ENCODE assay signal across 20 cellular contexts in the genomic region with DNA sequence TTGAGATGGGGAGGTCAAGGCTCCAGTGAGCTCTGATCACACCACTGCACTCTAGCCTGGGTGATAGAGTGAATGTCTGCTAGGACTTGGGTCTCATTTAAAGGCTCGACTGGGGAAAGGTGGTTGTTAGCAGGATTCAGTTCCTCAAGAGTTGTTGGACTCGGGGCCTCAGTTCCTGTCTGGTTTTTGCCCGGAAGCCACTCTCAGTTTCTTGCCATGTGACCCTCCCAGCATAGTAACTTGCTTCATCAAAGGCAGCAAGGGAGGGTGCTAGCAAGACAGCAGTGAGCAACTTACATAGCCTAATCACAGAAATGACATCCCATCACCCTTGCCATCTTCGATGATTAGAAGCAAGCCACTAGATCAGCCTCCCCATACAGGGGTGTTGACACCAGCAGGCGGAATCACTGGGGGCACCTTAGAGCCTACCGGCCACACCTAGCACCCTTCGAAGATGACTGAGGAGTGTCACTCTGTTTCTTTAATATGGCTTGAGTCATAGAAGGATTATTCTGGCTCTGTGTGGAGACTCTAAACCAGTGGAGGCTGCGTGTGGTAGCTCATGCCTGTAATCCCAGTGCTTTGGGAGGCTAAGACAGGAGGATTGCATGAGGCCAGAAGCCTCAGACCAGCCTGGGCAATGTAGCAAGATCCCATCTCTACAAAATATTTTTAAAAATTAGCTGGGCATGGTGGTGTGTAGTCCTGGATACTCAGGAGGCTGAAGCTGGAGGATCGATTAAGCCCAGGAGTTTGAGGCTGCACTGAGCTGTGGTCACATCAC. TPM values are rescaled to one million over a fixed set of nuclear protein-coding genes. Genes with fewer than 3 reads are reported as not detected.
DNase-seq lines count a peak whose midpoint lies in the region; ATAC-seq, FAIRE-seq and TF ChIP-seq lines count a peak whose summit lies in the region.
"Had no signal": no experiment of that assay in that cellular context is flagged by ENCODE, and none has a peak within 500 bp of the region (broad histone marks: within the 10 kb centered on the region; RNA-seq: fewer than 3 reads in every experiment).

No MANE protein-coding gene starts in this region.

- no peaks in the 10 kb centered on the region for H3K36me3 Mint-ChIP-seq in activated naive CD8-positive, alpha-beta T cell treated with anti-CD3 and anti-CD28 coated beads, Interleukin-2, amount 50 U/mL, for 24 hours (ENCODE audit: low read depth)
- no peaks in the 10 kb centered on the region for H3K36me3 Mint-ChIP-seq in activated CD4-positive, alpha-beta T cell treated with anti-CD3 and anti-CD28 coated beads, Interleukin-2, amount 10 ng/mL, durations not matched to agents 7 days and 5 days (ENCODE audit: low read depth)

- H3K27ac ChIP-seq in OCI-LY7 (ENCODE audit: low read depth, low read length, poor library complexity, severe bottlenecking) (no peak overlapping the region), GM12878 (ENCODE audit: control insufficient read depth, insufficient read depth) (no peak overlapping the region)
- H3K27ac ChIP-seq: Peyer's patch had no signal

- in situ Hi-C loops in GM12878 (cut with MboI), result no loop called here

- H3K27me3 ChIP-seq in Loucy (ENCODE audit: insufficient read depth, low read length, poor library complexity, severe bottlenecking) (no peaks in the 10 kb centered on the region), GM12878 (replicated peaks in 1 of 2; ENCODE audit: control insufficient read depth in 2 of 2, insufficient read depth in 2 of 2, low read length in 1 of 2) (no peaks in the 10 kb centered on the region)
- H3K27me3 ChIP-seq: Peyer's patch had no signal

- SMC1A ChIA-PET in GM12878 (lab: Charles Lee; ENCODE audit: uncharacterized antibody, unreplicated experiment), result interaction anchor here (0.6 to 2.3 kb wide), 7 partner anchors 8 to 147 kb away, joined by 3 to 10 read pairs (median 5); no protein-coding TSS in a partner anchor

- WGBS in GM12878 (ENCODE audit: insufficient coverage, insufficient replicate concordance, low lambda C conversion rate, missing lambda C conversion rate), result 50% methylated on average over 9 of the region's 9 CpGs

- CTCF ChIA-PET in OCI-LY7 (lab: Charles Lee; ENCODE audit: unreplicated experiment), result no interaction called here
- CTCF ChIA-PET in GM12878 (lab: Yijun Ruan, JAX), result interaction anchor here (0.6 to 3.5 kb wide), 7 partner anchors 24 to 783 kb away, joined by 3 to 11 read pairs (median 3); no protein-coding TSS in a partner anchor
- CTCF ChIA-PET in activated CD4-positive, alpha-beta T cell treated with anti-CD3 and anti-CD28 coated beads, Interleukin-2, amount 10 ng/mL, durations not matched to agents 7 days and 5 days (lab: Charles Lee), result no interaction called here

- H4K20me1 ChIP-seq in Loucy (ENCODE audit: insufficient read depth, low read length, poor library complexity, severe bottlenecking), result no peaks in the 10 kb centered on the region
- H4K20me1 ChIP-seq in OCI-LY7 (ENCODE audit: insufficient read depth, low read length), result no peaks in the 10 kb centered on the region
- H4K20me1 ChIP-seq in GM12878 (ENCODE audit: control insufficient read depth, insufficient read depth), result no peaks in the 10 kb centered on the region

- H3K27ac Mint-ChIP-seq in activated naive CD8-positive, alpha-beta T cell treated with anti-CD3 and anti-CD28 coated beads, Interleukin-2, amount 50 U/mL, for 24 hours, result no peak overlapping the region
- no peak overlapping the region for H3K27ac Mint-ChIP-seq in activated CD4-positive, alpha-beta T cell treated with anti-CD3 and anti-CD28 coated beads, Interleukin-2, amount 10 ng/mL, durations not matched to agents 7 days and 5 days

- no peak for TF ChIP-seq CTCF in Loucy (conservative IDR thresholded peaks at IDR 0.05; ENCODE audit: low read length)
- TF ChIP-seq CTCF in OCI-LY7 (conservative IDR thresholded peaks at IDR 0.05; ENCODE audit: low read length), result no peak
- TF ChIP-seq CTCF in GM12878 (IDR thresholded peaks at IDR 0.05 in 2 of 3, conservative IDR thresholded peaks at IDR 0.05 in 1 of 3; ENCODE audit: control insufficient read depth in 2 of 3, extremely low read depth in 1 of 3, insufficient read depth in 1 of 3, low read depth in 3 of 3, low read length in 3 of 3), result no peak

- no peaks in the 10 kb centered on the region for H3K9me2 ChIP-seq in Loucy (replicated peaks; ENCODE audit: low read depth, low read length)
- H3K9me2 ChIP-seq in OCI-LY7 (ENCODE audit: insufficient read depth, low read length), result no peaks in the 10 kb centered on the region

- TF ChIP-seq POLR2A in GM12891 (IDR thresholded peaks at IDR 0.05; ENCODE audit: low read depth, low read length) (no peak), GM12878 (IDR thresholded peaks at IDR 0.05; ENCODE audit: low read depth, low read length) (no peak)

- no peak overlapping the region for H3K4me2 ChIP-seq in Loucy (ENCODE audit: low read depth, low read length, poor library complexity, severe bottlenecking)
- H3K4me2 ChIP-seq in OCI-LY7 (ENCODE audit: low read length), result peak overlapping the region; percentile 25
- H3K4me2 ChIP-seq in GM12878 (ENCODE audit: control insufficient read depth, insufficient read depth), result 0 out of 2 replicates have a peak overlapping the region, but pooled peaks have one; percentile 17

- no peaks in the 10 kb centered on the region for H3K9me3 Mint-ChIP-seq in activated naive CD8-positive, alpha-beta T cell treated with anti-CD3 and anti-CD28 coated beads, Interleukin-2, amount 50 U/mL, for 24 hours
- H3K9me3 Mint-ChIP-seq in activated CD4-positive, alpha-beta T cell treated with anti-CD3 and anti-CD28 coated beads, Interleukin-2, amount 10 ng/mL, durations not matched to agents 7 days and 5 days, result no peaks in the 10 kb centered on the region

- FAIRE-seq in GM12891 (lab: Jason Lieb, UNC) (no peak), GM12878 (lab: Jason Lieb, UNC) (no peak)
- FAIRE-seq: GM12892 had no signal

- no peak for TF ChIP-seq RAD21 in GM12878 (IDR thresholded peaks at IDR 0.05; ENCODE audit: insufficient read depth, low read depth, low read length)

- no TSS peak for BruUV-seq in OCI-LY7 (replicated peaks; lab: Mats Ljungman, UMichigan)
- no TSS peak for BruUV-seq in GM12878 (replicated peaks; lab: Mats Ljungman, UMichigan)

- no peaks in the 10 kb centered on the region for H3K36me3 ChIP-seq in Loucy (ENCODE audit: insufficient read depth, low read length)
- no peaks in the 10 kb centered on the region for H3K36me3 ChIP-seq in OCI-LY7 (ENCODE audit: insufficient read depth, low read length)
- H3K36me3 ChIP-seq in GM12878 (ENCODE audit: control insufficient read depth in 2 of 2, insufficient read depth in 2 of 2, low read length in 1 of 2), result no peaks in the 10 kb centered on the region
- H3K36me3 ChIP-seq: Peyer's patch had no signal

- TF ChIP-seq EP300 in GM12878 (IDR thresholded peaks at IDR 0.05; ENCODE audit: borderline replicate concordance in 1 of 2, control insufficient read depth in 1 of 2, low read depth in 2 of 2, low read length in 2 of 2), result no peak

- intact Hi-C loops in OCI-LY7 (cut with micrococcal nuclease; ENCODE audit: unreplicated experiment) (no loop called here), GM12878 (cut with micrococcal nuclease; ENCODE audit: unreplicated experiment) (no loop called here)

- POLR2A ChIA-PET in OCI-LY7 (lab: Charles Lee) (interaction anchor here (0.7 to 1.1 kb wide), 4 partner anchors 8 to 23 kb away, joined by 3 to 7 read pairs (median 4); no protein-coding TSS in a partner anchor), GM12878 (lab: Charles Lee) (interaction anchor here (1.3 kb wide), 1 partner anchor 30 kb away, joined by 4 read pairs; no protein-coding TSS in a partner anchor)
- POLR2A ChIA-PET in activated CD4-positive, alpha-beta T cell treated with anti-CD3 and anti-CD28 coated beads, Interleukin-2, amount 10 ng/mL, durations not matched to agents 7 days and 5 days (lab: Charles Lee), result no interaction called here

- no peaks in the 10 kb centered on the region for H3F3A ChIP-seq in Loucy (ENCODE audit: low read depth)

- no peak overlapping the region for H3K4me3 Mint-ChIP-seq in activated naive CD8-positive, alpha-beta T cell treated with anti-CD3 and anti-CD28 coated beads, Interleukin-2, amount 50 U/mL, for 24 hours
- H3K4me3 Mint-ChIP-seq in activated CD4-positive, alpha-beta T cell treated with anti-CD3 and anti-CD28 coated beads, Interleukin-2, amount 10 ng/mL, durations not matched to agents 7 days and 5 days, result no peak overlapping the region

- H3K4me3 ChIP-seq in Loucy (ENCODE audit: low read length, poor library complexity, severe bottlenecking) (no peak overlapping the region), OCI-LY7 (ENCODE audit: low read depth, low read length, poor library complexity, severe bottlenecking) (no peak overlapping the region), GM12878 (no peak overlapping the region)
- H3K4me3 ChIP-seq: Peyer's patch had no signal

- RAD21 ChIA-PET in GM12878 (lab: Charles Lee; ENCODE audit: unreplicated experiment), result interaction anchor here (1.9 kb wide), 1 partner anchor 47 kb away, joined by 5 read pairs; no protein-coding TSS in a partner anchor

- H3K9ac ChIP-seq in Loucy (ENCODE audit: low read depth, low read length, poor library complexity, severe bottlenecking) (no peak overlapping the region), GM12878 (ENCODE audit: control insufficient read depth, insufficient read depth, low read length) (no peak overlapping the region)

- DNase-seq in GM12891 (ENCODE audit: insufficient read length, low spot score) (no peak), OCI-LY7 (ENCODE audit: low spot score) (peak; percentile 69), GM12878 (ENCODE audit: low read depth, low spot score) (no peak), amygdala (lab: John Stamatoyannopoulos, UW) (no peak)
- no peak for DNase-seq in activated naive CD8-positive, alpha-beta T cell treated with anti-CD3 and anti-CD28 coated beads, Interleukin-2, amount 50 U/mL, for 24 hours
- no peak for DNase-seq in activated CD4-positive, alpha-beta T cell treated with anti-CD3 and anti-CD28 coated beads, Interleukin-2, amount 10 ng/mL, durations not matched to agents 7 days and 5 days
- DNase-seq: DMS 273 treated with DMSO at 0.1 percent for 48 hours, Karpas-422, NCI-H1048, NCI-H146, NCI-H2081 treated with DMSO at 0.1 percent for 48 hours, NCI-H2227 treated with DMSO at 0.1 percent for 48 hours, NCI-H526, Peyer's patch, SHP77 had no signal

- H3K9me3 ChIP-seq in Loucy (ENCODE audit: insufficient read depth, low read depth, low read length), result no peaks in the 10 kb centered on the region
- no peaks in the 10 kb centered on the region for H3K9me3 ChIP-seq in OCI-LY7 (ENCODE audit: low read length)
- peaks cover 10% of the 10 kb centered on the region; the same call in 2 of the 3 replicates for H3K9me3 ChIP-seq in GM12878 (replicated peaks; ENCODE audit: control insufficient read depth, insufficient read depth, low read length)
- H3K9me3 ChIP-seq: Peyer's patch had no signal

- H3K4me1 Mint-ChIP-seq in activated naive CD8-positive, alpha-beta T cell treated with anti-CD3 and anti-CD28 coated beads, Interleukin-2, amount 50 U/mL, for 24 hours, result peaks cover 2% of the 10 kb centered on the region
- H3K4me1 Mint-ChIP-seq in activated CD4-positive, alpha-beta T cell treated with anti-CD3 and anti-CD28 coated beads, Interleukin-2, amount 10 ng/mL, durations not matched to agents 7 days and 5 days, result peaks cover 3% of the 10 kb centered on the region

- H2AFZ ChIP-seq in Loucy (ENCODE audit: low read length) (peak overlapping the region; percentile 35; the same call in 1 of the 2 replicates), OCI-LY7 (ENCODE audit: low read length) (peak overlapping the region; percentile 37), GM12878 (ENCODE audit: control insufficient read depth, low read depth, low read length) (no peak overlapping the region)

- H3K79me2 ChIP-seq in Loucy (ENCODE audit: insufficient read depth, low read length), result no peaks in the 10 kb centered on the region
- H3K79me2 ChIP-seq in OCI-LY7 (ENCODE audit: insufficient read depth, low read depth, low read length), result no peaks in the 10 kb centered on the region
- no peaks in the 10 kb centered on the region for H3K79me2 ChIP-seq in GM12878 (ENCODE audit: control insufficient read depth, insufficient read depth, low read length)

- H3K4me1 ChIP-seq in Loucy (ENCODE audit: insufficient read depth, low read length, poor library complexity, severe bottlenecking) (no peaks in the 10 kb centered on the region), OCI-LY7 (ENCODE audit: insufficient read depth, low read length, poor library complexity, severe bottlenecking) (peaks cover 21% of the 10 kb centered on the region), GM12878 (ENCODE audit: control insufficient read depth, insufficient read depth, low read length) (peaks cover 15% of the 10 kb centered on the region)
- H3K4me1 ChIP-seq: Peyer's patch had no signal

- peak; percentile 8; the same call in 1 of the 3 replicates for ATAC-seq in GM12878
- no peak for ATAC-seq in HG02763 (IDR thresholded peaks at IDR 0.05; ENCODE audit: unreplicated experiment)
- ATAC-seq in activated naive CD8-positive, alpha-beta T cell treated with anti-CD3 and anti-CD28 coated beads, Interleukin-2, amount 50 U/mL, for 24 hours, result no peak

- peaks cover 6% of the 10 kb centered on the region for H3K27me3 Mint-ChIP-seq in activated naive CD8-positive, alpha-beta T cell treated with anti-CD3 and anti-CD28 coated beads, Interleukin-2, amount 50 U/mL, for 24 hours
- peaks cover 4% of the 10 kb centered on the region for H3K27me3 Mint-ChIP-seq in activated CD4-positive, alpha-beta T cell treated with anti-CD3 and anti-CD28 coated beads, Interleukin-2, amount 10 ng/mL, durations not matched to agents 7 days and 5 days

RNA-seq across cellular contexts. Expression of gene SCNN1B, which starts 13.2 kb away (rescaled TPM):
- 0.06 TPM for polyA plus RNA-seq in GM12891 (2012; ENCODE audit: low read depth, missing spikeins)
- not detected in 2 replicates for total RNA-seq in OCI-LY7 (2014; rRNA removed; shearing (Covaris generic))
- 0.23 and 0.52 TPM in 2 replicates for total RNA-seq in OCI-LY7 (2022)
- total RNA-seq in GM12878 (2013; cell fraction: nucleolus; rRNA removed), result 0.98 and 1.5 TPM in 2 replicates
- total RNA-seq in GM12878 (2014; rRNA removed), result 0.22 and 0.28 TPM in 2 replicates
- total RNA-seq in GM12878 (2014; rRNA removed; fragmentation: Illumina TruSeq; extraction: Trizol), result 0.37 and 0.58 TPM in 2 replicates
- total RNA-seq in GM12878 (2021), result 0.49 and 0.80 TPM in 2 replicates
- 1.3 TPM for polyA plus RNA-seq in GM12878 (2011; ENCODE audit: low read depth)
- polyA plus RNA-seq in GM12878 (2011; rRNA removed), result 0.59 and 1.5 TPM in 2 replicates
- 1.1 and 1.3 TPM in 2 replicates for polyA plus RNA-seq in GM12878 (2011; cell fraction: cytosol; rRNA removed)
- polyA plus RNA-seq in GM12878 (2011; cell fraction: nucleus; rRNA removed), result 2.0 and 2.9 TPM in 2 replicates
- 0.68 and 1.5 TPM in 2 replicates for polyA plus RNA-seq in GM12878 (2012)
- polyA plus RNA-seq in GM12878 (2014; fragmentation: Illumina TruSeq; extraction: Trizol), result 0.10 and 0.69 TPM in 2 replicates
- 1 to 10 TPM in 1 of 2 experiments, under 1 TPM in 1; 0.99 to 1.3 TPM for polyA plus RNA-seq in GM12878 (2014; fragmentation: Nextera tagmentation; extraction: Ambion mirVana)
- 0.27 and 0.51 TPM in 2 replicates for polyA plus RNA-seq in GM12878 (2014; rRNA removed)
- polyA plus RNA-seq in GM12878 (2016; fragmentation: Nextera tagmentation; extraction: Ambion mirVana), result under 1 TPM; 0.44 to 0.82 TPM
- polyA minus RNA-seq in GM12878 (2011; rRNA and poly(A)+ RNA removed), result 1.0 and 2.6 TPM in 2 replicates
- polyA minus RNA-seq in GM12878 (2011; cell fraction: cytosol; rRNA and poly(A)+ RNA removed), result 0.94 and 1.2 TPM in 2 replicates
- polyA minus RNA-seq in GM12878 (2011; cell fraction: nucleus; rRNA and poly(A)+ RNA removed), result 0.38 and 0.60 TPM in 2 replicates
- not detected for total RNA-seq in activated CD4-positive, alpha-beta T cell treated with anti-CD3 and anti-CD28 coated beads, Interleukin-2, amount 10 ng/mL, durations not matched to agents 7 days and 5 days
- total RNA-seq: T-helper 2 cell treated with Interferon-gamma antibody and Interleukin-4, amounts not matched to agents 100 ng/mL and 5 ng/mL, for 36 hours had no signal
- polyA plus RNA-seq: BJ had no signal
